Comparison of ENCODE assay signal across 14 cellular contexts in genomic region chr11:68828155-68828931, GRCh38. TPM values are rescaled to one million over a fixed set of nuclear protein-coding genes. Genes with fewer than 3 reads are reported as not detected.
DNase-seq lines count a peak whose midpoint lies in the region; ATAC-seq and TF ChIP-seq lines count a peak whose summit lies in the region.
"Had no signal": no experiment of that assay in that cellular context is flagged by ENCODE, and none has a peak within 500 bp of the region (broad histone marks: within the 10 kb centered on the region; RNA-seq: fewer than 3 reads in every experiment).

No MANE protein-coding gene starts in this region.

- H3K9me3 ChIP-seq in CD8-positive, alpha-beta T cell (ENCODE audit: low read length): no peaks in the 10 kb centered on the region
- no peaks in the 10 kb centered on the region for H3K9me3 ChIP-seq in HAP-1

- no peak overlapping the region for H3K4me3 ChIP-seq in CD8-positive, alpha-beta T cell (ENCODE audit: low read depth, low read length)
- H3K4me3 ChIP-seq in HAP-1: no peak overlapping the region
- H3K4me3 ChIP-seq: skin epidermis had no signal

- POLR2A ChIA-PET in CD8-positive, alpha-beta T cell (lab: Charles Lee): interaction anchor here (1.4 to 2.1 kb wide), 2 partner anchors 14 to 15 kb away, joined by 3 to 8 read pairs; no protein-coding TSS in a partner anchor

- no peaks in the 10 kb centered on the region for H3K27me3 Mint-ChIP-seq in activated naive CD8-positive, alpha-beta T cell
- no peaks in the 10 kb centered on the region for H3K27me3 Mint-ChIP-seq in memory B cell
- H3K27me3 Mint-ChIP-seq in CD8-positive, alpha-beta T cell (ENCODE audit: low read depth): no peaks in the 10 kb centered on the region

- H3K4me3 Mint-ChIP-seq in activated naive CD8-positive, alpha-beta T cell: no peak overlapping the region
- peak overlapping the region; percentile 35 for H3K4me3 Mint-ChIP-seq in memory B cell
- no peak overlapping the region for H3K4me3 Mint-ChIP-seq in CD8-positive, alpha-beta T cell
- H3K4me3 Mint-ChIP-seq: brain had no signal

- peak overlapping the region; percentile 81 for H3K27ac Mint-ChIP-seq in activated naive CD8-positive, alpha-beta T cell
- peak overlapping the region; percentile 4 for H3K27ac Mint-ChIP-seq in memory B cell
- H3K27ac Mint-ChIP-seq in CD8-positive, alpha-beta T cell: no peak overlapping the region

- H3K9me3 Mint-ChIP-seq in activated naive CD8-positive, alpha-beta T cell (ENCODE audit: low read depth): no peaks in the 10 kb centered on the region
- H3K9me3 Mint-ChIP-seq in memory B cell: no peaks in the 10 kb centered on the region
- H3K9me3 Mint-ChIP-seq in CD8-positive, alpha-beta T cell: no peaks in the 10 kb centered on the region
- H3K9me3 Mint-ChIP-seq: brain had no signal

- H3K4me1 ChIP-seq in CD8-positive, alpha-beta T cell (ENCODE audit: insufficient read depth, low read length): peaks cover 35% of the 10 kb centered on the region
- no peaks in the 10 kb centered on the region for H3K4me1 ChIP-seq in HAP-1

- ATAC-seq in Right ventricle myocardium inferior (peak; percentile 78), memory B cell (ENCODE audit: low read depth) (peak; percentile 27)
- no peak for ATAC-seq in CD8-positive, alpha-beta T cell
- ATAC-seq: left colon had no signal

- DNase-seq in Right ventricle myocardium inferior (ENCODE audit: missing footprints): peak; percentile 81
- no peak for DNase-seq in cardiac septum (ENCODE audit: low spot score)
- DNase-seq in memory B cell (ENCODE audit: low spot score in 2 of 2): no peak
- no peak for DNase-seq in CD8-positive, alpha-beta T cell
- DNase-seq in HAP-1 (ENCODE audit: low spot score in 2 of 2): no peak
- no peak for DNase-seq in NCI-H524 treated with DMSO at 0.1 percent for 48 hours (lab: John Stamatoyannopoulos, UW)
- DNase-seq in dedifferentiated amniotic fluid mesenchymal stem cell (ENCODE audit: extremely low spot score): no peak
- DNase-seq: activated CD4-positive, alpha-beta T cell treated with anti-CD3 and anti-CD28 coated beads, Interleukin-2, amount 50 U/mL, for 48 hours; NCI-H1930; RPMI8226 had no signal

- TF ChIP-seq CTCF in CD8-positive, alpha-beta T cell (IDR thresholded peaks at IDR 0.05): no peak

- peaks cover 54% of the 10 kb centered on the region for H3K4me1 Mint-ChIP-seq in activated naive CD8-positive, alpha-beta T cell (ENCODE audit: low read depth)
- H3K4me1 Mint-ChIP-seq in memory B cell: peaks cover 38% of the 10 kb centered on the region
- peaks cover 64% of the 10 kb centered on the region for H3K4me1 Mint-ChIP-seq in CD8-positive, alpha-beta T cell (ENCODE audit: low read depth)

- CTCF ChIA-PET in CD8-positive, alpha-beta T cell (lab: Charles Lee): interaction anchor here (8.4 kb wide), 1 partner anchor 15 kb away, joined by 75 read pairs; the partner anchor contains the start of gene CPT1A

- no peaks in the 10 kb centered on the region for H3K27me3 ChIP-seq in CD8-positive, alpha-beta T cell (ENCODE audit: insufficient read depth, low read length)
- H3K27me3 ChIP-seq in HAP-1 (ENCODE audit: low read depth): no peaks in the 10 kb centered on the region

- H3K36me3 Mint-ChIP-seq in activated naive CD8-positive, alpha-beta T cell: no peaks in the 10 kb centered on the region
- H3K36me3 Mint-ChIP-seq in memory B cell: peaks cover 8% of the 10 kb centered on the region
- H3K36me3 Mint-ChIP-seq in CD8-positive, alpha-beta T cell: peaks cover 15% of the 10 kb centered on the region
- H3K36me3 Mint-ChIP-seq: brain had no signal

- no peak overlapping the region for H3K27ac ChIP-seq in CD8-positive, alpha-beta T cell (ENCODE audit: low read depth, low read length)

- intact Hi-C loops in Right ventricle myocardium inferior (cut with DNase I) (no loop called here), cardiac septum (cut with DNase I) (no loop called here)
- intact Hi-C loops in CD8-positive, alpha-beta T cell (cut with DNase I, micrococcal nuclease): no loop called here

- in situ Hi-C loops in HAP-1 (cut with MboI; ENCODE audit: low sequenced_read_pairs): no loop called here

- H3K36me3 ChIP-seq in CD8-positive, alpha-beta T cell (ENCODE audit: insufficient read depth, low read length): peaks cover 7% of the 10 kb centered on the region
- no peaks in the 10 kb centered on the region for H3K36me3 ChIP-seq in HAP-1 (replicated peaks)

RNA-seq across cellular contexts. Expression of gene CPT1A, which starts 13.4 kb away (rescaled TPM):
- total RNA-seq in Right ventricle myocardium inferior (83.3 TPM), cardiac septum (37.6 TPM)
- total RNA-seq in CD8-positive, alpha-beta T cell: 10 to 100 TPM in 1 of 2 experiments, 1 to 10 TPM in 1; 9.5 to 12.3 TPM
